In genomic region chr7:86814980-86815379, GRCh38 we compare ENCODE assay signal across 9 cellular contexts.
DNase-seq lines count a peak whose midpoint lies in the region; ATAC-seq and TF ChIP-seq lines count a peak whose summit lies in the region.
"Had no signal": no experiment of that assay in that cellular context is flagged by ENCODE, and none has a peak within 500 bp of the region (broad histone marks: within the 10 kb centered on the region; RNA-seq: fewer than 3 reads in every experiment).

No MANE protein-coding gene starts in this region.

- no peaks in the 10 kb centered on the region for H3K27me3 ChIP-seq in adipocyte (replicated peaks; ENCODE audit: control insufficient read depth, insufficient read depth, low read length)

- no peak overlapping the region for H3K9ac ChIP-seq in adipocyte (ENCODE audit: low read length)

- H3K9me3 ChIP-seq in adipocyte (ENCODE audit: control insufficient read depth, low read length), result no peaks in the 10 kb centered on the region

- no peaks in the 10 kb centered on the region for H3K4me1 ChIP-seq in adipocyte (ENCODE audit: control insufficient read depth, insufficient read depth, low read length)

- H3K4me3 ChIP-seq in LNCaP clone FGC (ENCODE audit: low read depth, low read length), result no peak overlapping the region
- H3K4me3 ChIP-seq in adipocyte (ENCODE audit: low read length), result no peak overlapping the region

- ATAC-seq in HG02571 (IDR thresholded peaks at IDR 0.05; ENCODE audit: unreplicated experiment), result no peak
- no peak for ATAC-seq in GM18861 (IDR thresholded peaks at IDR 0.05; ENCODE audit: unreplicated experiment)

- H3K36me3 ChIP-seq in adipocyte (ENCODE audit: control insufficient read depth, insufficient read depth, low read length, severe bottlenecking), result no peaks in the 10 kb centered on the region

- DNase-seq in NCI-H146 (lab: John Stamatoyannopoulos, UW) (peak; percentile 18), NCI-H146 treated with DMSO at 0.1 percent for 48 hours (lab: John Stamatoyannopoulos, UW; ENCODE audit: unreplicated experiment) (no peak), LNCaP clone FGC (ENCODE audit: low read depth) (no peak), adipocyte (ENCODE audit: low read depth) (peak; percentile 10), lung microvascular endothelial cell (ENCODE audit: low read depth in 2 of 2) (peak; percentile 12 to 44), T-helper 1 cell (no peak)
- DNase-seq: activated B cell treated with CpG ODN at 0.5 μM for 24 hours had no signal

- peak; percentile 72 for TF ChIP-seq CTCF in LNCaP clone FGC (IDR thresholded peaks at IDR 0.05; ENCODE audit: control insufficient read depth, extremely low read depth, insufficient read depth)

Comparison
In these comparisons a context has a peak if more than half of its experiments do, and no peak if none do; other contexts are left out.
1. DNase-seq: peak in NCI-H146 (single experiment), adipocyte (single experiment) and lung microvascular endothelial cell (2 of 2); none in NCI-H146 treated with DMSO at 0.1 percent for 48 hours (single experiment), LNCaP clone FGC (single experiment) and T-helper 1 cell (0 of 5).